In genomic region chr19:50875795-50876422, GRCh38 we compare ENCODE assay signal across 1 cellular context.
TF ChIP-seq lines count a peak whose summit lies in the region.

No MANE protein-coding gene starts in this region.

TF ChIP-seq in GM12878, 131 proteins besides CTCF, POLR2A, EP300 and RAD21 (continued from another document and continues in another):
- TF ChIP-seq NKRF (conservative IDR thresholded peaks at IDR 0.05) (no peak), IKZF2 (IDR thresholded peaks at IDR 0.05) (peak; percentile 59 to 68; a peak in 3 of 4 replicates), ESRRA (IDR thresholded peaks at IDR 0.05; ENCODE audit: low read length) (no peak), BCL11A (IDR thresholded peaks at IDR 0.05; ENCODE audit: low read depth, low read length) (no peak), HSF1 (IDR thresholded peaks at IDR 0.05; ENCODE audit: low read depth, low read length) (no peak), CHD2 (IDR thresholded peaks at IDR 0.05; ENCODE audit: borderline replicate concordance, low read depth, low read length) (no peak), STAT3 (IDR thresholded peaks at IDR 0.05; ENCODE audit: low read depth, low read length) (no peak), ATF7 (IDR thresholded peaks at IDR 0.05; ENCODE audit: low read depth) (0 out of 2 replicates have a peak, but pooled peaks have one; percentile 24), RUNX3 (IDR thresholded peaks at IDR 0.05; ENCODE audit: low read length) (no peak), ZSCAN29 (IDR thresholded peaks at IDR 0.05) (no peak), WRNIP1 (IDR thresholded peaks at IDR 0.05; ENCODE audit: borderline replicate concordance, low read depth, low read length) (no peak), BRCA1 (IDR thresholded peaks at IDR 0.05; ENCODE audit: low read depth, low read length) (no peak), GABPA (IDR thresholded peaks at IDR 0.05; ENCODE audit: low read depth) (no peak), PBX3 (IDR thresholded peaks at IDR 0.05; ENCODE audit: insufficient replicate concordance, low read depth, low read length) (no peak), MXI1 (IDR thresholded peaks at IDR 0.05; ENCODE audit: low read depth, low read length) (no peak), MEF2A (IDR thresholded peaks at IDR 0.05; ENCODE audit: insufficient read depth, low read depth, low read length) (no peak), HDAC2 (IDR thresholded peaks at IDR 0.05) (no peak), CHD4 (IDR thresholded peaks at IDR 0.05) (no peak), POLR2AphosphoS2 (IDR thresholded peaks at IDR 0.05; ENCODE audit: low read depth, low read length) (no peak), SIX5 (IDR thresholded peaks at IDR 0.05; ENCODE audit: low read depth, low read length, severe bottlenecking) (no peak), TBL1XR1 (IDR thresholded peaks at IDR 0.05; ENCODE audit: low read depth, low read length) (no peak), MYC (IDR thresholded peaks at IDR 0.05; ENCODE audit: insufficient read depth, insufficient read length, insufficient replicate concordance, low read length, severe bottlenecking) (no peak), RAD51 (IDR thresholded peaks at IDR 0.05) (peak; percentile 75), SREBF1 (IDR thresholded peaks at IDR 0.05; ENCODE audit: low read length) (no peak), IRF3 (IDR thresholded peaks at IDR 0.05) (no peak), TCF12 (IDR thresholded peaks at IDR 0.05; ENCODE audit: low read depth, low read length) (no peak), CREB1 (IDR thresholded peaks at IDR 0.05; ENCODE audit: low read depth) (no peak), TCF3 (IDR thresholded peaks at IDR 0.05; ENCODE audit: borderline replicate concordance, insufficient read depth, low read depth, low read length) (no peak), NBN (IDR thresholded peaks at IDR 0.05) (peak; percentile 93), MTA3 (IDR thresholded peaks at IDR 0.05; ENCODE audit: borderline replicate concordance, low read length) (no peak), MLLT1 (IDR thresholded peaks at IDR 0.05) (no peak; the same call in 1 of the 2 replicates), POLR2AphosphoS5 (IDR thresholded peaks at IDR 0.05; ENCODE audit: low read length) (no peak), ZNF274 (IDR thresholded peaks at IDR 0.05; ENCODE audit: insufficient read depth, insufficient read length) (no peak), NR2C1 (IDR thresholded peaks at IDR 0.05) (no peak)
- TF ChIP-seq, protein P1, sequence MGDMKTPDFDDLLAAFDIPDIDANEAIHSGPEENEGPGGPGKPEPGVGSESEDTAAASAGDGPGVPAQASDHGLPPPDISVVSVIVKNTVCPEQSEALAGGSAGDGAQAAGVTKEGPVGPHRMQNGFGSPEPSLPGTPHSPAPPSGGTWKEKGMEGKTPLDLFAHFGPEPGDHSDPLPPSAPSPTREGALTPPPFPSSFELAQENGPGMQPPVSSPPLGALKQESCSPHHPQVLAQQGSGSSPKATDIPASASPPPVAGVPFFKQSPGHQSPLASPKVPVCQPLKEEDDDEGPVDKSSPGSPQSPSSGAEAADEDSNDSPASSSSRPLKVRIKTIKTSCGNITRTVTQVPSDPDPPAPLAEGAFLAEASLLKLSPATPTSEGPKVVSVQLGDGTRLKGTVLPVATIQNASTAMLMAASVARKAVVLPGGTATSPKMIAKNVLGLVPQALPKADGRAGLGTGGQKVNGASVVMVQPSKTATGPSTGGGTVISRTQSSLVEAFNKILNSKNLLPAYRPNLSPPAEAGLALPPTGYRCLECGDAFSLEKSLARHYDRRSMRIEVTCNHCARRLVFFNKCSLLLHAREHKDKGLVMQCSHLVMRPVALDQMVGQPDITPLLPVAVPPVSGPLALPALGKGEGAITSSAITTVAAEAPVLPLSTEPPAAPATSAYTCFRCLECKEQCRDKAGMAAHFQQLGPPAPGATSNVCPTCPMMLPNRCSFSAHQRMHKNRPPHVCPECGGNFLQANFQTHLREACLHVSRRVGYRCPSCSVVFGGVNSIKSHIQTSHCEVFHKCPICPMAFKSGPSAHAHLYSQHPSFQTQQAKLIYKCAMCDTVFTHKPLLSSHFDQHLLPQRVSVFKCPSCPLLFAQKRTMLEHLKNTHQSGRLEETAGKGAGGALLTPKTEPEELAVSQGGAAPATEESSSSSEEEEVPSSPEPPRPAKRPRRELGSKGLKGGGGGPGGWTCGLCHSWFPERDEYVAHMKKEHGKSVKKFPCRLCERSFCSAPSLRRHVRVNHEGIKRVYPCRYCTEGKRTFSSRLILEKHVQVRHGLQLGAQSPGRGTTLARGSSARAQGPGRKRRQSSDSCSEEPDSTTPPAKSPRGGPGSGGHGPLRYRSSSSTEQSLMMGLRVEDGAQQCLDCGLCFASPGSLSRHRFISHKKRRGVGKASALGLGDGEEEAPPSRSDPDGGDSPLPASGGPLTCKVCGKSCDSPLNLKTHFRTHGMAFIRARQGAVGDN (IDR thresholded peaks at IDR 0.05), result no peak
- TF ChIP-seq, protein P2, sequence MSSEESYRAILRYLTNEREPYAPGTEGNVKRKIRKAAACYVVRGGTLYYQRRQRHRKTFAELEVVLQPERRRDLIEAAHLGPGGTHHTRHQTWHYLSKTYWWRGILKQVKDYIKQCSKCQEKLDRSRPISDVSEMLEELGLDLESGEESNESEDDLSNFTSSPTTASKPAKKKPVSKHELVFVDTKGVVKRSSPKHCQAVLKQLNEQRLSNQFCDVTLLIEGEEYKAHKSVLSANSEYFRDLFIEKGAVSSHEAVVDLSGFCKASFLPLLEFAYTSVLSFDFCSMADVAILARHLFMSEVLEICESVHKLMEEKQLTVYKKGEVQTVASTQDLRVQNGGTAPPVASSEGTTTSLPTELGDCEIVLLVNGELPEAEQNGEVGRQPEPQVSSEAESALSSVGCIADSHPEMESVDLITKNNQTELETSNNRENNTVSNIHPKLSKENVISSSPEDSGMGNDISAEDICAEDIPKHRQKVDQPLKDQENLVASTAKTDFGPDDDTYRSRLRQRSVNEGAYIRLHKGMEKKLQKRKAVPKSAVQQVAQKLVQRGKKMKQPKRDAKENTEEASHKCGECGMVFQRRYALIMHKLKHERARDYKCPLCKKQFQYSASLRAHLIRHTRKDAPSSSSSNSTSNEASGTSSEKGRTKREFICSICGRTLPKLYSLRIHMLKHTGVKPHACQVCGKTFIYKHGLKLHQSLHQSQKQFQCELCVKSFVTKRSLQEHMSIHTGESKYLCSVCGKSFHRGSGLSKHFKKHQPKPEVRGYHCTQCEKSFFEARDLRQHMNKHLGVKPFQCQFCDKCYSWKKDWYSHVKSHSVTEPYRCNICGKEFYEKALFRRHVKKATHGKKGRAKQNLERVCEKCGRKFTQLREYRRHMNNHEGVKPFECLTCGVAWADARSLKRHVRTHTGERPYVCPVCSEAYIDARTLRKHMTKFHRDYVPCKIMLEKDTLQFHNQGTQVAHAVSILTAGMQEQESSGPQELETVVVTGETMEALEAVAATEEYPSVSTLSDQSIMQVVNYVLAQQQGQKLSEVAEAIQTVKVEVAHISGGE (CRISPR knock-in tag; IDR thresholded peaks at IDR 0.05), result no peak; the same call in 1 of the 2 replicates
- TF ChIP-seq, protein P3, sequence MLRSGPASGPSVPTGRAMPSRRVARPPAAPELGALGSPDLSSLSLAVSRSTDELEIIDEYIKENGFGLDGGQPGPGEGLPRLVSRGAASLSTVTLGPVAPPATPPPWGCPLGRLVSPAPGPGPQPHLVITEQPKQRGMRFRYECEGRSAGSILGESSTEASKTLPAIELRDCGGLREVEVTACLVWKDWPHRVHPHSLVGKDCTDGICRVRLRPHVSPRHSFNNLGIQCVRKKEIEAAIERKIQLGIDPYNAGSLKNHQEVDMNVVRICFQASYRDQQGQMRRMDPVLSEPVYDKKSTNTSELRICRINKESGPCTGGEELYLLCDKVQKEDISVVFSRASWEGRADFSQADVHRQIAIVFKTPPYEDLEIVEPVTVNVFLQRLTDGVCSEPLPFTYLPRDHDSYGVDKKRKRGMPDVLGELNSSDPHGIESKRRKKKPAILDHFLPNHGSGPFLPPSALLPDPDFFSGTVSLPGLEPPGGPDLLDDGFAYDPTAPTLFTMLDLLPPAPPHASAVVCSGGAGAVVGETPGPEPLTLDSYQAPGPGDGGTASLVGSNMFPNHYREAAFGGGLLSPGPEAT (IDR thresholded peaks at IDR 0.05; ENCODE audit: low read depth), result peak; percentile 68
- TF ChIP-seq, protein P4, sequence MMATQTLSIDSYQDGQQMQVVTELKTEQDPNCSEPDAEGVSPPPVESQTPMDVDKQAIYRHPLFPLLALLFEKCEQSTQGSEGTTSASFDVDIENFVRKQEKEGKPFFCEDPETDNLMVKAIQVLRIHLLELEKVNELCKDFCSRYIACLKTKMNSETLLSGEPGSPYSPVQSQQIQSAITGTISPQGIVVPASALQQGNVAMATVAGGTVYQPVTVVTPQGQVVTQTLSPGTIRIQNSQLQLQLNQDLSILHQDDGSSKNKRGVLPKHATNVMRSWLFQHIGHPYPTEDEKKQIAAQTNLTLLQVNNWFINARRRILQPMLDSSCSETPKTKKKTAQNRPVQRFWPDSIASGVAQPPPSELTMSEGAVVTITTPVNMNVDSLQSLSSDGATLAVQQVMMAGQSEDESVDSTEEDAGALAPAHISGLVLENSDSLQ (IDR thresholded peaks at IDR 0.05), result no peak
- TF ChIP-seq, protein P5, sequence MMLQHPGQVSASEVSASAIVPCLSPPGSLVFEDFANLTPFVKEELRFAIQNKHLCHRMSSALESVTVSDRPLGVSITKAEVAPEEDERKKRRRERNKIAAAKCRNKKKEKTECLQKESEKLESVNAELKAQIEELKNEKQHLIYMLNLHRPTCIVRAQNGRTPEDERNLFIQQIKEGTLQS (IDR thresholded peaks at IDR 0.05; ENCODE audit: borderline replicate concordance, extremely low read depth, low read depth, low read length), result no peak
- TF ChIP-seq, protein P6, sequence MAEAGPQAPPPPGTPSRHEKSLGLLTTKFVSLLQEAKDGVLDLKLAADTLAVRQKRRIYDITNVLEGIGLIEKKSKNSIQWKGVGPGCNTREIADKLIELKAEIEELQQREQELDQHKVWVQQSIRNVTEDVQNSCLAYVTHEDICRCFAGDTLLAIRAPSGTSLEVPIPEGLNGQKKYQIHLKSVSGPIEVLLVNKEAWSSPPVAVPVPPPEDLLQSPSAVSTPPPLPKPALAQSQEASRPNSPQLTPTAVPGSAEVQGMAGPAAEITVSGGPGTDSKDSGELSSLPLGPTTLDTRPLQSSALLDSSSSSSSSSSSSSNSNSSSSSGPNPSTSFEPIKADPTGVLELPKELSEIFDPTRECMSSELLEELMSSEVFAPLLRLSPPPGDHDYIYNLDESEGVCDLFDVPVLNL (IDR thresholded peaks at IDR 0.05; ENCODE audit: low read depth, low read length), result no peak
- TF ChIP-seq, protein P7, sequence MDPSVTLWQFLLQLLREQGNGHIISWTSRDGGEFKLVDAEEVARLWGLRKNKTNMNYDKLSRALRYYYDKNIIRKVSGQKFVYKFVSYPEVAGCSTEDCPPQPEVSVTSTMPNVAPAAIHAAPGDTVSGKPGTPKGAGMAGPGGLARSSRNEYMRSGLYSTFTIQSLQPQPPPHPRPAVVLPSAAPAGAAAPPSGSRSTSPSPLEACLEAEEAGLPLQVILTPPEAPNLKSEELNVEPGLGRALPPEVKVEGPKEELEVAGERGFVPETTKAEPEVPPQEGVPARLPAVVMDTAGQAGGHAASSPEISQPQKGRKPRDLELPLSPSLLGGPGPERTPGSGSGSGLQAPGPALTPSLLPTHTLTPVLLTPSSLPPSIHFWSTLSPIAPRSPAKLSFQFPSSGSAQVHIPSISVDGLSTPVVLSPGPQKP (IDR thresholded peaks at IDR 0.05; ENCODE audit: low read depth, low read length), result no peak
